Comparison of ENCODE assay signal across 14 cellular contexts in genomic region chr18:22203035-22203434, GRCh38. TPM values are rescaled to one million over a fixed set of nuclear protein-coding genes. Genes with fewer than 3 reads are reported as not detected.
DNase-seq lines count a peak whose midpoint lies in the region; ATAC-seq and TF ChIP-seq lines count a peak whose summit lies in the region.
"Had no signal": no experiment of that assay in that cellular context is flagged by ENCODE, and none has a peak within 500 bp of the region (broad histone marks: within the 10 kb centered on the region; RNA-seq: fewer than 3 reads in every experiment).

No MANE protein-coding gene starts in this region.

- H3K4me1 Mint-ChIP-seq in nephron, result peaks cover 55% of the 10 kb centered on the region
- H3K4me1 Mint-ChIP-seq: H9 had no signal

- H3K36me3 Mint-ChIP-seq in nephron (ENCODE audit: low read depth), result peaks cover 21% of the 10 kb centered on the region

- TF ChIP-seq POLR2A in suprapubic skin (IDR thresholded peaks at IDR 0.05), result no peak

- H3K36me3 ChIP-seq in HEK293 (ENCODE audit: control insufficient read depth in 2 of 2, insufficient read depth in 1 of 2, low read length in 2 of 2) (peaks cover 25 to 48% of the 10 kb centered on the region in 2 experiments), suprapubic skin (no peaks in the 10 kb centered on the region)
- H3K36me3 ChIP-seq: BE2C had no signal

- TF ChIP-seq EP300 in suprapubic skin (IDR thresholded peaks at IDR 0.05), result no peak

- H3K27me3 ChIP-seq in right cardiac atrium (ENCODE audit: control insufficient read depth, insufficient read depth) (no peaks in the 10 kb centered on the region), suprapubic skin (peaks cover 15% of the 10 kb centered on the region)
- H3K27me3 ChIP-seq: BE2C had no signal

- in situ Hi-C loops in G401 (cut with HindIII; ENCODE audit: low sequenced_read_pairs), result no loop called here

- ATAC-seq in right cardiac atrium, result no peak
- no peak for ATAC-seq in left ventricle myocardium superior
- ATAC-seq: GM12878 had no signal

- H3K27ac ChIP-seq in right cardiac atrium (ENCODE audit: low read length) (peak overlapping the region; percentile 23), HEK293 (ENCODE audit: extremely low read depth, low read depth, low read length) (no peak overlapping the region), suprapubic skin (no peak overlapping the region)
- H3K27ac ChIP-seq: C4-2B had no signal

- POLR2A ChIA-PET in HEK293 (lab: Yijun Ruan, JAX), result no interaction called here

- DNase-seq in right cardiac atrium (no peak), left ventricle myocardium superior (no peak), G401 (ENCODE audit: low spot score) (no peak), suprapubic skin (ENCODE audit: low spot score in 2 of 2) (no peak)
- DNase-seq: ACHN; BE2C; CD4-positive, alpha-beta T cell; DMS79 treated with DMSO at 0.1 percent for 48 hours; H9 had no signal

- intact Hi-C loops in right cardiac atrium (cut with DNase I), result no loop called here
- intact Hi-C loops in left ventricle myocardium superior (cut with micrococcal nuclease), result no loop called here

- H3K4me1 ChIP-seq in right cardiac atrium (ENCODE audit: control insufficient read depth, insufficient read depth, low read length), result peaks cover 14% of the 10 kb centered on the region
- no peaks in the 10 kb centered on the region for H3K4me1 ChIP-seq in HEK293 (ENCODE audit: control insufficient read depth, insufficient read depth, low read length)
- peaks cover 3% of the 10 kb centered on the region for H3K4me1 ChIP-seq in suprapubic skin
- H3K4me1 ChIP-seq: BE2C had no signal

- H3K4me3 Mint-ChIP-seq in nephron, result no peak overlapping the region
- H3K4me3 Mint-ChIP-seq: CD4-positive, alpha-beta T cell; H9 had no signal

- H3K27me3 Mint-ChIP-seq in nephron (ENCODE audit: low read depth), result peaks cover 23% of the 10 kb centered on the region

- H3K4me3 ChIP-seq in right cardiac atrium (ENCODE audit: low read length) (no peak overlapping the region), HEK293 (ENCODE audit: low read depth, low read length) (no peak overlapping the region), suprapubic skin (no peak overlapping the region)
- H3K4me3 ChIP-seq: GM12878 had no signal

- H3K9me3 Mint-ChIP-seq in nephron, result no peaks in the 10 kb centered on the region
- H3K9me3 Mint-ChIP-seq: CD4-positive, alpha-beta T cell; H9 had no signal

- 42% methylated on average over 1 of the region's 1 CpG for WGBS in right cardiac atrium
- WGBS in suprapubic skin, result 70% methylated on average over 1 of the region's 1 CpG

- no peak for TF ChIP-seq CTCF in HEK293 (tag by site-specific recombination; IDR thresholded peaks at IDR 0.05)
- no peak for TF ChIP-seq CTCF in nephron (IDR thresholded peaks at IDR 0.05; ENCODE audit: unreplicated experiment in 3 of 3)
- TF ChIP-seq CTCF in suprapubic skin (IDR thresholded peaks at IDR 0.05), result no peak

- CTCF ChIA-PET in HEK293 (lab: Yijun Ruan, JAX), result no interaction called here

- H3K9me3 ChIP-seq in right cardiac atrium (ENCODE audit: control insufficient read depth, low read length) (no peaks in the 10 kb centered on the region), HEK293 (ENCODE audit: control insufficient read depth, insufficient read depth, low read depth, low read length) (no peaks in the 10 kb centered on the region), suprapubic skin (no peaks in the 10 kb centered on the region)
- H3K9me3 ChIP-seq: BE2C had no signal

- H3K27ac Mint-ChIP-seq in nephron, result peak overlapping the region; percentile 49 to 91 (median 81)
- H3K27ac Mint-ChIP-seq: CD4-positive, alpha-beta T cell had no signal

TF ChIP-seq in HEK293, 187 proteins besides CTCF, POLR2A, EP300 and RAD21:
- TF ChIP-seq WT1 (tag by site-specific recombination; IDR thresholded peaks at IDR 0.05) (peak; percentile 92), ZNF776 (tag by site-specific recombination; IDR thresholded peaks at IDR 0.05; ENCODE audit: borderline replicate concordance) (no peak), PRDM6 (tag by site-specific recombination; IDR thresholded peaks at IDR 0.05) (peak; percentile 67), MEIS1 (CRISPR knock-in tag; IDR thresholded peaks at IDR 0.05; ENCODE audit: borderline replicate concordance) (no peak), ZNF747 (tag by site-specific recombination; IDR thresholded peaks at IDR 0.05) (no peak), ZFP37 (tag by site-specific recombination; IDR thresholded peaks at IDR 0.05) (no peak)
TF ChIP-seq in HEK293: peak in this region for 2.

RNA-seq across cellular contexts. Expression of gene GATA6, which starts 33.6 kb away (rescaled TPM):
- total RNA-seq in right cardiac atrium, result 10 to 100 TPM; 63.2 to 85.8 (median 77.9) TPM
- 52.4 TPM for polyA plus RNA-seq in right cardiac atrium
- total RNA-seq in left ventricle myocardium superior, result 62.3 TPM
- 0.31 and 2.6 TPM in 2 replicates for total RNA-seq in G401 (2014; rRNA removed; shearing (Covaris generic))
- 1 to 10 TPM; 2.1 to 3.4 (median 2.6) TPM for total RNA-seq in suprapubic skin
- total RNA-seq: H9 had no signal
- polyA plus RNA-seq: H1 had no signal

Comparison
In these comparisons a context has a peak if more than half of its experiments do, and no peak if none do; other contexts are left out.
1. RNA of gene GATA6, which starts 33.6 kb away (total RNA-seq): 63.2 to 85.8 TPM in right cardiac atrium and 62.3 TPM in left ventricle myocardium superior (single experiment); 2.1 to 3.4 TPM in suprapubic skin and 0.31 to 2.6 TPM in G401; every median in the first group is over 10 times any median in the second.